In the genomic region with DNA sequence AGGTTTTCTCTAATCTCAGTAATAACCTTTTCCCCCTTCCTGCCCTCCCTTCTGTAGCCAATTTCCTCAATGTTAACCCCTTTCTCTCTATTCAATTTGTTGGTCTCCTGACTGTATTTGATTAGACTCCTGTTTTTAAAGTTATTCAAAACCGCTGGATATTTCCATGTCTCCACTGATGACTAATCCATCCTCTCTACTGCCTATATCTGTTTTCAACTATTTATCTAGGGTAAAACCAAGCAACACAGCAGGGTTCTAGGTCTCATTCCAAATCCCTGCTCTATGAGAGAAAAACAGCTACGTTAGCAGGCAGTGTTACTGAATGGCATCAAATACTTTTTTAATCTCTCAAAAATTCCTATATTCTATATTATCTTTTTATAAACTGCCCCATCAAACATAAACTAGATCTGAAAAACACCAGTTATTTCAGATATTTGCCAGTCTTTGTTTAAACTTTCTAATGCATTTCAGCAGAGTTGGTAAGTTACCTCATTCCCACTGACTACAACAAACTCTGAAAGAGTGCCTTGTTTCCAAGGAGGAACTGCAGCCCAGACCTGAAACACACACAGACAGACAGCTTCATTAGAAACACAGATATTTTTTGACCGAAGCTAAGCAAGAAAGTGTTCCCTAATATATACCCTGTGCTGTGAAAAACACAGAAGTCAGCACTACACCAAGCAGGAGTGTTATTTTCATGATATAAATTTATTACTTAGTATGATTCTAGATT, we compare ENCODE assay signal across 15 cellular contexts. TPM values are rescaled to one million over a fixed set of nuclear protein-coding genes. Genes with fewer than 3 reads are reported as not detected.
A peak's percentile ranks its signal among the peaks of the same experiment; 100 is the strongest.
DNase-seq lines count a peak whose midpoint lies in the region; ATAC-seq and TF ChIP-seq lines count a peak whose summit lies in the region.
"Had no signal": no experiment of that assay in that cellular context is flagged by ENCODE, and none has a peak within 500 bp of the region (broad histone marks: within the 10 kb centered on the region; RNA-seq: fewer than 3 reads in every experiment).

No MANE protein-coding gene starts in this region.

- H2BK15ac ChIP-seq in IMR-90 (ENCODE audit: low read depth, low read length) = no peak overlapping the region
- H2BK15ac ChIP-seq in mesendoderm (replicated peaks; ENCODE audit: low read depth) = no peak overlapping the region

- H3K23ac ChIP-seq in IMR-90 (ENCODE audit: low read depth, low read length) (no peak overlapping the region), mesendoderm (ENCODE audit: low read length) (no peak overlapping the region)

- H4K20me1 ChIP-seq in IMR-90 (ENCODE audit: insufficient read depth, low read length) = no peaks in the 10 kb centered on the region

- H2BK120ac ChIP-seq in IMR-90 (ENCODE audit: low read depth, low read length) (no peak overlapping the region), mesendoderm (ENCODE audit: low read depth, low read length) (no peak overlapping the region)

- no peaks in the 10 kb centered on the region for H3K79me2 ChIP-seq in mesendoderm (ENCODE audit: control insufficient read depth, insufficient read depth, low read length)

- H2AK9ac ChIP-seq in IMR-90 (replicated peaks; ENCODE audit: low read depth, low read length, poor library complexity) = no peak overlapping the region

- H3K18ac ChIP-seq in IMR-90 (ENCODE audit: low read depth, low read length) = no peak overlapping the region
- H3K18ac ChIP-seq in mesendoderm (ENCODE audit: low read length) = no peak overlapping the region

- TF ChIP-seq CTCF in IMR-90 (conservative IDR thresholded peaks at IDR 0.05; ENCODE audit: low read depth, low read length) (no peak), brain microvascular endothelial cell (IDR thresholded peaks at IDR 0.05; ENCODE audit: low read depth, low read length, missing control alignments) (no peak)

- H3K27me3 ChIP-seq in IMR-90 (ENCODE audit: control insufficient read depth, insufficient read depth, low read length) (no peaks in the 10 kb centered on the region), brain microvascular endothelial cell (replicated peaks) (no peaks in the 10 kb centered on the region), mesendoderm (ENCODE audit: insufficient read depth, low read length, poor library complexity) (no peaks in the 10 kb centered on the region)

- H3K4me1 ChIP-seq in IMR-90 (ENCODE audit: control insufficient read depth, insufficient read depth, low read length) = peaks cover 2% of the 10 kb centered on the region; the same call in 1 of the 2 replicates
- H3K4me1 ChIP-seq in mesendoderm (ENCODE audit: control insufficient read depth, low read depth, low read length) = no peaks in the 10 kb centered on the region

- H2BK20ac ChIP-seq in IMR-90 (ENCODE audit: low read depth, low read length) = no peak overlapping the region

- H3K9me1 ChIP-seq in IMR-90 (ENCODE audit: insufficient read depth, low read length) = no peaks in the 10 kb centered on the region

- H3K14ac ChIP-seq in IMR-90 (replicated peaks; ENCODE audit: low read depth, low read length) = no peak overlapping the region

- WGBS in IMR-90 (ENCODE audit: extremely low coverage in 2 of 2, insufficient read length in 1 of 2), 2 experiments = no CpG with 5 or more reads among the region's 3 CpGs
- WGBS in mesendoderm (ENCODE audit: extremely low coverage, insufficient coverage, low lambda C conversion rate) = no CpG with 5 or more reads among the region's 3 CpGs

- peaks cover 4% of the 10 kb centered on the region; the same call in 1 of the 2 replicates for H3K36me3 ChIP-seq in IMR-90 (ENCODE audit: control insufficient read depth, insufficient read depth, low read length)
- no peaks in the 10 kb centered on the region for H3K36me3 ChIP-seq in brain microvascular endothelial cell (replicated peaks)
- H3K36me3 ChIP-seq in mesendoderm (ENCODE audit: control insufficient read depth, insufficient read depth, low read length) = peaks cover 1% of the 10 kb centered on the region

- POLR2A ChIA-PET in IMR-90 (lab: Charles Lee; ENCODE audit: unreplicated experiment) = no interaction called here

- H3K56ac ChIP-seq in IMR-90 (ENCODE audit: extremely low read depth, insufficient read depth, low read length) (no peak overlapping the region), mesendoderm (ENCODE audit: low read length) (no peak overlapping the region)

- CTCF ChIA-PET in IMR-90 (lab: Yijun Ruan, JAX) = interaction anchor here (1.2 to 1.3 kb wide), 2 partner anchors 10 to 13 kb away, joined by 3 read pairs; no protein-coding TSS in a partner anchor

- H3K4me2 ChIP-seq in IMR-90 (ENCODE audit: low read depth, low read length) (no peak overlapping the region), mesendoderm (ENCODE audit: low read length) (no peak overlapping the region)

- H3K9me3 ChIP-seq in IMR-90 (ENCODE audit: control insufficient read depth, insufficient read depth, low read length) = no peaks in the 10 kb centered on the region

- ATAC-seq in IMR-90 (ENCODE audit: low read depth) (peak; percentile 37; the same call in 1 of the 2 replicates), HG02884 (IDR thresholded peaks at IDR 0.05; ENCODE audit: unreplicated experiment) (no peak), HG02852 (IDR thresholded peaks at IDR 0.05; ENCODE audit: unreplicated experiment) (no peak)
- ATAC-seq: Right ventricle myocardium inferior; stimulated activated naive CD8-positive, alpha-beta T cell treated with anti-CD3 and anti-CD28 coated beads, Interleukin-15, amount 100 ng/mL, for 72 hours had no signal

- no peak overlapping the region for H4K5ac ChIP-seq in IMR-90 (ENCODE audit: low read depth, low read length)
- no peak overlapping the region for H4K5ac ChIP-seq in mesendoderm (ENCODE audit: low read length)

- H4K91ac ChIP-seq in IMR-90 (ENCODE audit: insufficient read depth, low read depth, low read length) = no peak overlapping the region

- H2AK5ac ChIP-seq in IMR-90 (ENCODE audit: low read depth, low read length) = no peak overlapping the region
- H2AK5ac ChIP-seq in mesendoderm (ENCODE audit: low read length) = no peak overlapping the region

- H2BK5ac ChIP-seq in IMR-90 (ENCODE audit: low read depth, low read length, poor library complexity, severe bottlenecking) (no peak overlapping the region), mesendoderm (ENCODE audit: low read length) (no peak overlapping the region)

- BruUV-seq in IMR-90 (replicated peaks; lab: Mats Ljungman, UMichigan) = no TSS peak

- H3K4me3 ChIP-seq in IMR-90 (ENCODE audit: insufficient read depth, low read depth, low read length) = no peak overlapping the region
- H3K4me3 ChIP-seq in brain microvascular endothelial cell (ENCODE audit: low read depth, low read length) = no peak overlapping the region
- H3K4me3 ChIP-seq in mesendoderm (ENCODE audit: low read length) = no peak overlapping the region

- H3K9ac ChIP-seq in IMR-90 (ENCODE audit: low read depth, low read length) (no peak overlapping the region), mesendoderm (ENCODE audit: low read length) (no peak overlapping the region)

- no peak for TF ChIP-seq POLR2A in IMR-90 (IDR thresholded peaks at IDR 0.05; ENCODE audit: low read depth, low read length)

- in situ Hi-C loops in IMR-90 (cut with MboI; ENCODE audit: low sequenced_read_pairs) (no loop called here), brain microvascular endothelial cell (cut with HindIII; ENCODE audit: low pct_ligation_motif_present, low sequenced_read_pairs) (no loop called here)

- no peak overlapping the region for H3K4ac ChIP-seq in IMR-90 (ENCODE audit: low read depth, low read length)
- H3K4ac ChIP-seq in mesendoderm (ENCODE audit: low read depth, low read length) = no peak overlapping the region

- H3K27ac ChIP-seq in IMR-90 (ENCODE audit: insufficient read depth, low read length) = no peak overlapping the region
- peak overlapping the region; percentile 64 for H3K27ac ChIP-seq in brain microvascular endothelial cell
- no peak overlapping the region for H3K27ac ChIP-seq in mesendoderm (ENCODE audit: low read depth, low read length)

- intact Hi-C loops in IMR-90 (cut with micrococcal nuclease) = no loop called here

- no peak for TF ChIP-seq RAD21 in IMR-90 (IDR thresholded peaks at IDR 0.05; ENCODE audit: low read length)

- no peaks in the 10 kb centered on the region for H3K79me1 ChIP-seq in IMR-90 (ENCODE audit: low read depth in 1 of 2, low read length in 2 of 2)
- no peaks in the 10 kb centered on the region for H3K79me1 ChIP-seq in mesendoderm (ENCODE audit: low read length)

- no peak overlapping the region for H4K8ac ChIP-seq in IMR-90 (ENCODE audit: low read depth in 2 of 2, low read length in 2 of 2)
- no peak overlapping the region for H4K8ac ChIP-seq in mesendoderm (ENCODE audit: low read depth, low read length)

- dilution Hi-C loops in IMR-90 (cut with HindIII; ENCODE audit: low sequenced_read_pairs, unreplicated experiment) = no loop called here

- H2AFZ ChIP-seq in IMR-90 (replicated peaks; ENCODE audit: low read length, poor library complexity) = no peak overlapping the region

- DNase-seq in COLO829 (ENCODE audit: low spot score) (peak; percentile 23), IMR-90 (peak; percentile 42), brain microvascular endothelial cell (peak; percentile 76), mesendoderm (peak; percentile 16), amniotic stem cell (lab: John Stamatoyannopoulos, UW) (no peak), AG08396 (ENCODE audit: low spot score) (no peak)
- DNase-seq: activated effector memory CD4-positive, alpha-beta T cell treated with Interleukin-2 at 50 U/mL for 16 hours; amygdala; CD8-positive, alpha-beta memory T cell; islet precursor cell; NCI-H1930; stimulated activated naive CD8-positive, alpha-beta T cell treated with anti-CD3 and anti-CD28 coated beads, Interleukin-15, amount 100 ng/mL, for 72 hours had no signal

TF ChIP-seq in IMR-90, 13 proteins besides CTCF, POLR2A, EP300 and RAD21 (continues in another document):
- TF ChIP-seq RFX5 (IDR thresholded peaks at IDR 0.05; ENCODE audit: low read depth, low read length) = no peak
- no peak for TF ChIP-seq CHD1 (IDR thresholded peaks at IDR 0.05; ENCODE audit: low read depth, low read length)
- no peak for TF ChIP-seq BHLHE40 (IDR thresholded peaks at IDR 0.05; ENCODE audit: low read depth, low read length)

RNA-seq across cellular contexts. Expression of a gene that starts 8.2 kb away (rescaled TPM):
- 9.9 and 11.7 TPM in 2 replicates for total RNA-seq in IMR-90 (2012; rRNA removed)
- polyA plus RNA-seq in IMR-90 (2012; rRNA removed) = 4.9 and 5.7 TPM in 2 replicates
- 1.8 and 3.1 TPM in 2 replicates for polyA plus RNA-seq in IMR-90 (2012; cell fraction: cytosol; rRNA removed)
- 0.46 and 3.0 TPM in 2 replicates for polyA plus RNA-seq in IMR-90 (2012; cell fraction: nucleus; rRNA removed; ENCODE audit: low replicate concordance)
- 8.6 TPM for polyA plus RNA-seq in mesendoderm (2013, experiment 1 of 2)
- 7.6 TPM for polyA plus RNA-seq in mesendoderm (2013, experiment 2 of 2)

RNA-seq across cellular contexts. Expression of a gene that starts 8.3 kb away (rescaled TPM):
- 10.6 and 10.9 TPM in 2 replicates for total RNA-seq in IMR-90 (2012; rRNA removed)
- 4.7 and 6.1 TPM in 2 replicates for polyA plus RNA-seq in IMR-90 (2012; rRNA removed)
- polyA plus RNA-seq in IMR-90 (2012; cell fraction: cytosol; rRNA removed) = 1.9 and 2.5 TPM in 2 replicates
- 2.9 and 8.0 TPM in 2 replicates for polyA plus RNA-seq in IMR-90 (2012; cell fraction: nucleus; rRNA removed; ENCODE audit: low replicate concordance)
- 10.1 TPM for polyA plus RNA-seq in mesendoderm (2013, experiment 1 of 2)
- polyA plus RNA-seq in mesendoderm (2013, experiment 2 of 2) = 10.2 TPM

Comparison
In these comparisons a context has a peak if more than half of its experiments do, and no peak if none do; other contexts are left out.
1. DNase-seq: peak in COLO829 (single experiment), IMR-90 (single experiment), brain microvascular endothelial cell (single experiment) and mesendoderm (single experiment); none in amniotic stem cell (single experiment) and AG08396 (single experiment).